ENCODE assay signal across 8 cellular contexts in the genomic region with DNA sequence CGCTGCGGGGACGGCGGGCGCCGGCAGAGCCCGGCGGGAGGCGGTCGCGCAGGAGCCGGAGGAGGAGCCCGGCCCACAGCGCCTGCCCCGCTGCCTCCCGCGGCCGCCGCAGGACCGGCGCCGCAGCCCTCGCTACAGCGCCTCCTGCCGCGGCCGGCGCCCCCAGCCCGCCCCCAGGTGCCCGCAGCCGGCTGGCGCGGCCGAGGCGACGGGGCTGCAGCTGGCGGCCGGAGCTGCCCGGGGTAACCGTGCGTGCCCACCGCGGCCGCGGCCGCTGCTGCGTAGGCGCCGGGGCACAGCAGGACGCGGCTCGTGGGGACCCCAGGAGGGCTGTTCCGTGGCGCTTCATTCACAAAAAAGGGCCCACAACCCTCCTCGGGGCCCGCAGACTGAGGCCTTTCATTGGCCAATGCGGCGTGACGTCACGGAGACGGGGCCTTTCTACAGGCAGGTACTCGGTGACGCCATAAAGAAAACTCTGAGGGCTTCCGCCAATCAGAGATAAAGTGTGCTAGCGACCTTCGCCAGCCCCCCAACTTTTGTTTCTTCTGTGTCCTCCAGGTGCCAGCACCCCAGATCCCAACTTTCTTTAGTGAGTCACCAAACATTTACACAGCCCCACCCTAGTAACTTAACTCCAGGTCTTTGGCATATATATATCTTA. TPM values are rescaled to one million over a fixed set of nuclear protein-coding genes. Genes with fewer than 3 reads are reported as not detected.
DNase-seq lines count a peak whose midpoint lies in the region; ATAC-seq lines count a peak whose summit lies in the region.

Gene CDC14B, minus strand, starts transcription at position 353 of the 664 bp plus-strand sequence. CDS start 465 bp downstream, outside the sequence.

- DNase-seq in COLO829 (ENCODE audit: low spot score) (peak; percentile 77), NCI-H446 (lab: John Stamatoyannopoulos, UW) (peak; percentile 26 to 76), dermis blood vessel endothelial cell (peak; percentile 70), left kidney (ENCODE audit: low read depth, low spot score) (peak; percentile 99)
- DNase-seq in activated CD4-positive, alpha-beta T cell treated with anti-CD3 and anti-CD28 coated beads, Interleukin-2, amount 50 U/mL, for 48 hours = peak; percentile 77 to 83
- DNase-seq in stimulated activated CD4-positive, alpha-beta T cell treated with anti-CD3 and anti-CD28 coated beads, Interleukin-1b, Interleukin-23, amount 100 ng/mL, for 1 hour (ENCODE audit: low read depth in 2 of 2) = peak; percentile 19 to 51

- peak; percentile 74 for ATAC-seq in HG02678 (IDR thresholded peaks at IDR 0.05; ENCODE audit: unreplicated experiment)
- ATAC-seq in HG02623 (IDR thresholded peaks at IDR 0.05; ENCODE audit: unreplicated experiment) = no peak

RNA-seq across cellular contexts. Expression of gene CDC14B, which starts in this region (rescaled TPM):
- 7.0 and 9.5 TPM in 2 replicates for total RNA-seq in dermis blood vessel endothelial cell

Comparison
In these comparisons a context has a peak if more than half of its experiments do, and no peak if none do; other contexts are left out.
1. DNase-seq: peak in every context shown above with its lines; median percentile 99 in left kidney; 80 in activated CD4-positive, alpha-beta T cell treated with anti-CD3 and anti-CD28 coated beads, Interleukin-2, amount 50 U/mL, for 48 hours; 77 in COLO829; 70 in dermis blood vessel endothelial cell; 51 in NCI-H446; 35 in stimulated activated CD4-positive, alpha-beta T cell treated with anti-CD3 and anti-CD28 coated beads, Interleukin-1b, Interleukin-23, amount 100 ng/mL, for 1 hour.